ENCODE assay signal across 17 cellular contexts in the genomic region with DNA sequence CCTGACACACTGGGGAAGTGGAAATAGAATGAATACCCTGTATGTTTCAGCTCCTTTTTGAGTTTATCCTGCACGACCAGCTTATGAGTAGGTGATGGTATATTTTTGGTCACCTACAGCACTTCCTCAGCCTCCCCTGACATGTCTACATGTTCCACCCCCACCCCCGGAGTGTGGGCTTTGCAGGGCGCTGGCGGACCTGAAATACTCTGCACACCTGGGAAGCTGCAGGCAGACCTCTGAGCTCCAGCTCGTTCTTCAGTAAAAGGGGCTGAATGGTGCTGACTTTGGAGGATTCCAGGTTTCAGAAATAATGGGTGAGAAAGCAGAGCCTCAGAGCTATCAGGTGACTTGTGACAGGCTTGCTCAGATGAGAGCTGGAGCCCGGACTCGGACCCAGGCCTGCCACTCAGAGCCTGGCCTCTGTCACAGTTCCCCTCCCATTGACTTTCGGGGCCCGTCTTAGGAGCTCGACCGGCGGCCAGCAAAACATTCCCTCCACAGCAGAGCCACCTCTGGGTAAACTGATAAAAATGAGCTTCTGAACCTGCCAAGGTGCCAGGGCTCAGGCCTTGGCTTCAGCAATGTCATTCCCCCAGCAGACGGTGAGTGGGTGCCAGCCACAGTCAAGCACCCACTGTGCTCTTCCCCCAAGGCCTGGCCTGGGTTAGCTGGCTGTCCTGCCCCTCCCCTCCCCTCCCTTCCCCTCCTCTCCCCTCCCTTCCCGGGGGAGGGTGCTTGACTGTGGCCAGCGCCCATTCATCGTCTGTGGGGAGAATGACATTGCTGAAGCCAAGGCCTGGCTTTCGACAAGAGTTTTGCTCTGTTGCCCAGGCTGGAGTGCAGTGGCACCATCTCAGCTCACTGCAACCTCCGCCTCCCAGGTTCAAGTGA. TPM values are rescaled to one million over a fixed set of nuclear protein-coding genes. Genes with fewer than 3 reads are reported as not detected.
A peak's percentile ranks its signal among the peaks of the same experiment; 100 is the strongest.
DNase-seq lines count a peak whose midpoint lies in the region; ATAC-seq, FAIRE-seq and TF ChIP-seq lines count a peak whose summit lies in the region.
"Had no signal": no experiment of that assay in that cellular context is flagged by ENCODE, and none has a peak within 500 bp of the region (broad histone marks: within the 10 kb centered on the region; RNA-seq: fewer than 3 reads in every experiment).

No MANE protein-coding gene starts in this region.

- DNase-seq in H9 = peak; percentile 48
- peak; percentile 20 for DNase-seq in WTC11 (ENCODE audit: low spot score)
- peak; percentile 49 for DNase-seq in kidney
- DNase-seq in stimulated activated naive B cell treated with anti-CD40 and anti-IgM and Interleukin-4, amounts not matched to agents 10 μg/mL and 1 μg/mL and 100 μg/mL, for 72 hours = no peak
- DNase-seq in OCI-LY7 (ENCODE audit: low spot score) = no peak
- DNase-seq: activated CD4-positive, alpha-beta T cell treated with anti-CD3 and anti-CD28 coated beads for 1 hour; Calu3; dorsolateral prefrontal cortex; NCI-H2081; NCI-H526 treated with DMSO at 0.1 percent for 48 hours; PC-3 had no signal

- H3K4me3 Mint-ChIP-seq in H9 (no peak overlapping the region), WTC11 (no peak overlapping the region)
- no peak overlapping the region for H3K4me3 Mint-ChIP-seq in stimulated activated naive B cell treated with anti-CD40 and anti-IgM and Interleukin-4, amounts not matched to agents 10 μg/mL and 1 μg/mL and 100 μg/mL, for 72 hours
- H3K4me3 Mint-ChIP-seq: natural killer cell treated with Interleukin-12 subunit alpha and Interleukin-12 subunit beta and Interleukin-15 and Interleukin-18, amount 100 ng/mL, for 72 hours; stimulated activated effector memory CD8-positive, alpha-beta T cell treated with anti-CD3 and anti-CD28 coated beads, Interleukin-12 subunit alpha, Interleukin-12 subunit beta, amount 100 ng/mL, for 72 hours had no signal

- no CpG with 5 or more reads among the region's 18 CpGs for WGBS in H9 (ENCODE audit: extremely low coverage, insufficient read length, low lambda C conversion rate)

- intact Hi-C loops in kidney (cut with DNase I) (no loop called here), OCI-LY7 (cut with micrococcal nuclease; ENCODE audit: unreplicated experiment) (no loop called here)

- H3K18ac ChIP-seq in H9 (ENCODE audit: insufficient read length, low read depth, low read length) = no peak overlapping the region

- no peak overlapping the region for H2BK20ac ChIP-seq in H9 (ENCODE audit: low read depth, low read length, poor library complexity, severe bottlenecking)

- H3K27me3 Mint-ChIP-seq in H9 (ENCODE audit: low read depth) = no peaks in the 10 kb centered on the region
- no peaks in the 10 kb centered on the region for H3K27me3 Mint-ChIP-seq in WTC11 (ENCODE audit: low read depth)
- no peaks in the 10 kb centered on the region for H3K27me3 Mint-ChIP-seq in stimulated activated naive B cell treated with anti-CD40 and anti-IgM and Interleukin-4, amounts not matched to agents 10 μg/mL and 1 μg/mL and 100 μg/mL, for 72 hours
- H3K27me3 Mint-ChIP-seq: natural killer cell treated with Interleukin-12 subunit alpha and Interleukin-12 subunit beta and Interleukin-15 and Interleukin-18, amount 100 ng/mL, for 72 hours had no signal

- H3K14ac ChIP-seq in H9 (ENCODE audit: insufficient read depth, low read length) = no peak overlapping the region

- H3T11ph ChIP-seq in H9 (ENCODE audit: low read length) = no peak overlapping the region

- H2BK5ac ChIP-seq in H9 (ENCODE audit: insufficient read length, low read length) = no peak overlapping the region

- no peak overlapping the region for H4K8ac ChIP-seq in H9 (replicated peaks; ENCODE audit: insufficient read length, low read depth, low read length)

- no peak overlapping the region for H3K56ac ChIP-seq in H9 (ENCODE audit: insufficient read length, low read depth, low read length)

- no peaks in the 10 kb centered on the region for H3K9me3 ChIP-seq in H9 (ENCODE audit: control insufficient read depth, low read depth, low read length)
- H3K9me3 ChIP-seq in kidney (ENCODE audit: control insufficient read depth in 1 of 2, low read length in 2 of 2) = no peaks in the 10 kb centered on the region
- H3K9me3 ChIP-seq in OCI-LY7 (ENCODE audit: low read length) = no peaks in the 10 kb centered on the region
- H3K9me3 ChIP-seq: esophagus muscularis mucosa had no signal

- H2BK120ac ChIP-seq in H9 (ENCODE audit: low read depth, low read length, poor library complexity, severe bottlenecking) = no peak overlapping the region

- H3K9me3 Mint-ChIP-seq in H9 = no peaks in the 10 kb centered on the region
- no peaks in the 10 kb centered on the region for H3K9me3 Mint-ChIP-seq in WTC11
- H3K9me3 Mint-ChIP-seq in stimulated activated naive B cell treated with anti-CD40 and anti-IgM and Interleukin-4, amounts not matched to agents 10 μg/mL and 1 μg/mL and 100 μg/mL, for 72 hours = no peaks in the 10 kb centered on the region
- H3K9me3 Mint-ChIP-seq: natural killer cell treated with Interleukin-12 subunit alpha and Interleukin-12 subunit beta and Interleukin-15 and Interleukin-18, amount 100 ng/mL, for 72 hours; stimulated activated effector memory CD8-positive, alpha-beta T cell treated with anti-CD3 and anti-CD28 coated beads, Interleukin-12 subunit alpha, Interleukin-12 subunit beta, amount 100 ng/mL, for 72 hours had no signal

- POLR2A ChIA-PET in WTC11 (lab: Charles Lee) (interaction anchor here (0.6 to 0.7 kb wide), 3 partner anchors 14 to 133 kb away, joined by 3 to 5 read pairs (median 3); partner anchors contain the start of gene MORC3), OCI-LY7 (lab: Charles Lee) (no interaction called here)

- CTCF ChIA-PET in WTC11 (lab: Charles Lee) (interaction anchor here (1.0 to 2.4 kb wide), 6 partner anchors 11 to 236 kb away, joined by 3 to 10 read pairs (median 4); no protein-coding TSS in a partner anchor), OCI-LY7 (lab: Charles Lee; ENCODE audit: unreplicated experiment) (no interaction called here)

- H4K5ac ChIP-seq in H9 (ENCODE audit: insufficient read length, low read depth, low read length) = no peak overlapping the region

- no peak overlapping the region for H4K91ac ChIP-seq in H9 (ENCODE audit: insufficient read length, low read depth, low read length)

- no peaks in the 10 kb centered on the region for H3K27me3 ChIP-seq in H9 (ENCODE audit: insufficient read depth, low read length)
- H3K27me3 ChIP-seq: dorsolateral prefrontal cortex, esophagus muscularis mucosa had no signal

- H3K4ac ChIP-seq in H9 (ENCODE audit: low read depth, low read length) = no peak overlapping the region

- FAIRE-seq in kidney (lab: Jason Lieb, UNC) = no peak

- no TSS peak for BruUV-seq in OCI-LY7 (replicated peaks; lab: Mats Ljungman, UMichigan)

- H3K4me3 ChIP-seq in kidney (ENCODE audit: low read length in 2 of 2) (no peak overlapping the region), OCI-LY7 (ENCODE audit: low read depth, low read length, poor library complexity, severe bottlenecking) (no peak overlapping the region)
- H3K4me3 ChIP-seq: dorsolateral prefrontal cortex, esophagus muscularis mucosa had no signal

- H4K20me1 ChIP-seq in H9 (ENCODE audit: control insufficient read depth, insufficient read depth, insufficient read length) = no peaks in the 10 kb centered on the region
- no peaks in the 10 kb centered on the region for H4K20me1 ChIP-seq in OCI-LY7 (ENCODE audit: insufficient read depth, low read length)

- H3K36me3 Mint-ChIP-seq in H9 (ENCODE audit: insufficient read depth in 1 of 3, low read depth in 3 of 3) (peaks cover 0 to 2% (median 0%) of the 10 kb centered on the region in 3 experiments; a peak in 1 of 7 replicates), WTC11 (no peaks in the 10 kb centered on the region)
- peaks cover 22 to 33% of the 10 kb centered on the region in 2 donors for H3K36me3 Mint-ChIP-seq in stimulated activated naive B cell treated with anti-CD40 and anti-IgM and Interleukin-4, amounts not matched to agents 10 μg/mL and 1 μg/mL and 100 μg/mL, for 72 hours
- H3K36me3 Mint-ChIP-seq: natural killer cell treated with Interleukin-12 subunit alpha and Interleukin-12 subunit beta and Interleukin-15 and Interleukin-18, amount 100 ng/mL, for 72 hours had no signal

- H3K23ac ChIP-seq in H9 (ENCODE audit: insufficient read length, low read depth, low read length) = no peak overlapping the region

- no peaks in the 10 kb centered on the region for H3K79me1 ChIP-seq in H9 (ENCODE audit: insufficient read depth, low read depth, low read length, poor library complexity, severe bottlenecking)

- H3K79me2 ChIP-seq in H9 (ENCODE audit: insufficient read depth, low read length) (no peaks in the 10 kb centered on the region), OCI-LY7 (ENCODE audit: insufficient read depth, low read depth, low read length) (no peaks in the 10 kb centered on the region)

- H2AK5ac ChIP-seq in H9 (ENCODE audit: insufficient read length, low read length) = no peak overlapping the region

- no peaks in the 10 kb centered on the region for H3K9me2 ChIP-seq in OCI-LY7 (ENCODE audit: insufficient read depth, low read length)

- no peak overlapping the region for H2BK15ac ChIP-seq in H9 (ENCODE audit: low read depth, low read length)

- no peak overlapping the region for H2BK12ac ChIP-seq in H9 (ENCODE audit: insufficient read length, low read depth, low read length)

- ATAC-seq in WTC11 (peak; percentile 55), GM21367 (IDR thresholded peaks at IDR 0.05; ENCODE audit: unreplicated experiment) (no peak), HG03432 (IDR thresholded peaks at IDR 0.05; ENCODE audit: unreplicated experiment) (no peak)
- ATAC-seq in stimulated activated naive B cell treated with anti-CD40 and anti-IgM and Interleukin-4, amounts not matched to agents 10 μg/mL and 1 μg/mL and 100 μg/mL, for 72 hours (replicated peaks) = no peak
- ATAC-seq: natural killer cell treated with Interleukin-12 subunit alpha and Interleukin-12 subunit beta and Interleukin-15 and Interleukin-18, amount 100 ng/mL, for 72 hours; stimulated activated effector memory CD8-positive, alpha-beta T cell treated with anti-CD3 and anti-CD28 coated beads, Interleukin-12 subunit alpha, Interleukin-12 subunit beta, amount 100 ng/mL, for 72 hours had no signal

- H2AFZ ChIP-seq in H9 (ENCODE audit: low read length) = no peak overlapping the region
- no peak overlapping the region for H2AFZ ChIP-seq in OCI-LY7 (ENCODE audit: low read length)

- no peak overlapping the region for H3K9ac ChIP-seq in H9 (ENCODE audit: extremely low read depth, insufficient read length, low read length)
- H3K9ac ChIP-seq in kidney (ENCODE audit: low read length in 2 of 2) = no peak overlapping the region
- H3K9ac ChIP-seq: KMS-11 had no signal

- H3K27ac ChIP-seq in H9 (ENCODE audit: insufficient read length, low read depth, low read length) (no peak overlapping the region), kidney (ENCODE audit: low read depth in 2 of 2, low read length in 2 of 2) (no peak overlapping the region), OCI-LY7 (ENCODE audit: low read depth, low read length, poor library complexity, severe bottlenecking) (no peak overlapping the region)
- H3K27ac ChIP-seq: esophagus muscularis mucosa, KMS-11 had no signal

- H3K36me3 ChIP-seq in kidney (ENCODE audit: control insufficient read depth in 1 of 2, insufficient read depth in 2 of 2, low read length in 2 of 2) (no peaks in the 10 kb centered on the region), OCI-LY7 (ENCODE audit: insufficient read depth, low read length) (no peaks in the 10 kb centered on the region)

- H3K4me2 ChIP-seq in H9 (ENCODE audit: insufficient read depth, insufficient read length, low read length) = no peak overlapping the region
- H3K4me2 ChIP-seq in OCI-LY7 (ENCODE audit: low read length) = no peak overlapping the region
- H3K4me2 ChIP-seq: KMS-11 had no signal

- TF ChIP-seq CTCF in H9 (conservative IDR thresholded peaks at IDR 0.05) = no peak
- TF ChIP-seq CTCF in WTC11 (IDR thresholded peaks at IDR 0.05) = no peak
- TF ChIP-seq CTCF in kidney (IDR thresholded peaks at IDR 0.05; ENCODE audit: borderline replicate concordance, extremely low read depth, insufficient read depth) = no peak
- no peak for TF ChIP-seq CTCF in OCI-LY7 (conservative IDR thresholded peaks at IDR 0.05; ENCODE audit: low read length)

- peak overlapping the region in 2 of 3 experiments; percentile 4 to 29; a peak in 1 of 7 replicates for H3K27ac Mint-ChIP-seq in H9
- no peak overlapping the region for H3K27ac Mint-ChIP-seq in WTC11
- peak overlapping the region; percentile 59 for H3K27ac Mint-ChIP-seq in stimulated activated naive B cell treated with anti-CD40 and anti-IgM and Interleukin-4, amounts not matched to agents 10 μg/mL and 1 μg/mL and 100 μg/mL, for 72 hours
- H3K27ac Mint-ChIP-seq: natural killer cell treated with Interleukin-12 subunit alpha and Interleukin-12 subunit beta and Interleukin-15 and Interleukin-18, amount 100 ng/mL, for 72 hours; stimulated activated effector memory CD8-positive, alpha-beta T cell treated with anti-CD3 and anti-CD28 coated beads, Interleukin-12 subunit alpha, Interleukin-12 subunit beta, amount 100 ng/mL, for 72 hours had no signal

- H3K4me1 Mint-ChIP-seq in H9 (peaks cover 15 to 19% of the 10 kb centered on the region in 2 experiments), WTC11 (peaks cover 5% of the 10 kb centered on the region)
- H3K4me1 Mint-ChIP-seq in stimulated activated naive B cell treated with anti-CD40 and anti-IgM and Interleukin-4, amounts not matched to agents 10 μg/mL and 1 μg/mL and 100 μg/mL, for 72 hours = peaks cover 29 to 39% of the 10 kb centered on the region in 2 donors

- no peaks in the 10 kb centered on the region; the same call in 1 of the 2 replicates for H3K4me1 ChIP-seq in H9 (ENCODE audit: insufficient read depth, low read length)
- H3K4me1 ChIP-seq in kidney (ENCODE audit: control insufficient read depth in 1 of 2, insufficient read depth in 1 of 2, low read depth in 1 of 2, low read length in 2 of 2) = peaks cover 5% of the 10 kb centered on the region in 2 donors
- H3K4me1 ChIP-seq in OCI-LY7 (ENCODE audit: insufficient read depth, low read length, poor library complexity, severe bottlenecking) = peaks cover 13% of the 10 kb centered on the region

- H3K23me2 ChIP-seq in H9 (ENCODE audit: insufficient read length, low read depth, low read length, poor library complexity, severe bottlenecking) = no peaks in the 10 kb centered on the region

RNA-seq across cellular contexts. Expression of gene DOP1B, which starts 30.1 kb away (rescaled TPM):
- total RNA-seq in H9 (2021) (8.7 and 10.0 TPM in 2 replicates), WTC11 (2021) (8.3 to 11.4 TPM (median 9.1 TPM) in 3 replicates), kidney (19.2 TPM), OCI-LY7 (2022) (9.2 and 9.7 TPM in 2 replicates)
- 1.2 TPM for polyA plus RNA-seq in kidney (ENCODE audit: insufficient read depth, low read depth, low replicate concordance)
- 4.2 and 4.9 TPM in 2 replicates for total RNA-seq in OCI-LY7 (2014; rRNA removed; shearing (Covaris generic))

RNA-seq across cellular contexts. Expression of gene CBR3, which starts 51.9 kb away (rescaled TPM):
- 1.9 and 2.4 TPM in 2 replicates for total RNA-seq in H9 (2021)
- total RNA-seq in WTC11 (2021) = 4.2 to 12.9 TPM (median 5.2 TPM) in 3 replicates
- total RNA-seq in kidney = 2.6 TPM
- 5.9 TPM for polyA plus RNA-seq in kidney (ENCODE audit: insufficient read depth, low read depth, low replicate concordance)
- not detected in 2 replicates for total RNA-seq in OCI-LY7 (2014; rRNA removed; shearing (Covaris generic))
- total RNA-seq in OCI-LY7 (2022) = not detected in 2 replicates

Comparison
In these comparisons a context has a peak if more than half of its experiments do, and no peak if none do; other contexts are left out.
1. DNase-seq: peak in H9 (single experiment), WTC11 (single experiment) and kidney (single experiment); none in stimulated activated naive B cell treated with anti-CD40 and anti-IgM and Interleukin-4, amounts not matched to agents 10 μg/mL and 1 μg/mL and 100 μg/mL, for 72 hours (single experiment) and OCI-LY7 (single experiment).